In the genomic region with DNA sequence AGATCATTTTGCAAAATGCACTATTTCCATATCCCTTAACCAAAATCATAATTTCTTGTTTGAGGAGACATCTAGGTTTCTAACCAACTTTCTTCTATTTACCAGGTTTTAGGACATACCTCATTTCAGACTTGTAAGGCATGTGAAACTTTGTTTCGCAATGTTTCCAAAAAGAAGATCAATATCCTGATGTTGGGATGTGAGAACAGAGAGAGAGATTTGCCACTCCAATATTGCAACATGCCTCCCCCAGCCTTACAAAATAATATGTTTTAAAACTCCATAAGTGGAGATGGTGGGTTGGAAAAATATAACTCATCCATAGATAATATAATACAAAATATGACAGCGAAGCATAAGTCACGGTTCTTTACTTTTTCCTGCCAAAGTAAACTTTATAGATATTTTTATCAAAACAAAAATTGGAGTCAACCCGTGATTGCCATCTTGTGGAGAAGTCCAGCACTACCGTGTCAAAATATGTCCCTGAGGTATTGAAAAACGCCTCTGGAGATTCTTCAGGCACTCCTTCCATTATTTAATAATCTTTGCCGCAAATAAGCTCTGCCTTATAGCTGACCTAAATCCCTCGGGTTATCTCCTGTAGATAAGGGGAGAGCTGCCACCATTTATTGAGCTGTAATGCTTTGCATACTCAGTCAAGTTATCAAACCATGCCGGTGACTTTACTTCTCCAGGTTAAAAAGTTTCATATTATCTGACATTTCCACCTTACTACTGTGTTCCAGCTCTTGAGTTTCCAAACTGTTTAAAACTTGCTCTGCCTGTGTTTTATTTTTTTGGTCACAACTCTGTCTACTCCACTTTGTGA, we compare ENCODE assay signal across 8 cellular contexts.
DNase-seq lines count a peak whose midpoint lies in the region; ATAC-seq and TF ChIP-seq lines count a peak whose summit lies in the region.

No MANE protein-coding gene starts in this region.

- DNase-seq in GM12864 (ENCODE audit: low read depth): no peak
- peak; percentile 49 for DNase-seq in HS-5 (ENCODE audit: low read depth)
- peak; percentile 3 to 28 for DNase-seq in SJCRH30
- DNase-seq in fibroblast of villous mesenchyme (ENCODE audit: low read depth): peak; percentile 45
- DNase-seq in tibial artery: no peak
- DNase-seq in stimulated activated naive B cell treated with anti-CD40 and anti-IgM and Interleukin-4, amounts not matched to agents 10 μg/mL and 1 μg/mL and 100 μg/mL, for 72 hours: no peak
- DNase-seq in NCI-H2081 treated with DMSO at 0.1 percent for 48 hours (lab: John Stamatoyannopoulos, UW): no peak

- H3K36me3 Mint-ChIP-seq in stimulated activated naive B cell treated with anti-CD40 and anti-IgM and Interleukin-4, amounts not matched to agents 10 μg/mL and 1 μg/mL and 100 μg/mL, for 72 hours: no peaks in the 10 kb centered on the region

- no peaks in the 10 kb centered on the region for H3K4me1 ChIP-seq in SJCRH30
- peaks cover 0 to 20% (median 7%) of the 10 kb centered on the region in 4 donors for H3K4me1 ChIP-seq in tibial artery

- H3K4me3 ChIP-seq in GM12864 (ENCODE audit: low read depth, low read length) (no peak overlapping the region), SJCRH30 (no peak overlapping the region), fibroblast of villous mesenchyme (ENCODE audit: low read depth, low read length) (no peak overlapping the region), tibial artery (no peak overlapping the region)

- intact Hi-C loops in tibial artery (cut with DNase I; ENCODE audit: low total_unique reads): no loop called here

- no peak for ATAC-seq in stimulated activated naive B cell treated with anti-CD40 and anti-IgM and Interleukin-4, amounts not matched to agents 10 μg/mL and 1 μg/mL and 100 μg/mL, for 72 hours (replicated peaks)
- ATAC-seq in esophagus mucosa: no peak

- H3K9me3 ChIP-seq in SJCRH30 (replicated peaks): no peaks in the 10 kb centered on the region
- no peaks in the 10 kb centered on the region for H3K9me3 ChIP-seq in tibial artery

- H3K27me3 ChIP-seq in SJCRH30 (no peaks in the 10 kb centered on the region), tibial artery (no peaks in the 10 kb centered on the region)

- H3K36me3 ChIP-seq in SJCRH30 (no peaks in the 10 kb centered on the region), tibial artery (no peaks in the 10 kb centered on the region)

- no peaks in the 10 kb centered on the region for H3K4me1 Mint-ChIP-seq in stimulated activated naive B cell treated with anti-CD40 and anti-IgM and Interleukin-4, amounts not matched to agents 10 μg/mL and 1 μg/mL and 100 μg/mL, for 72 hours

- TF ChIP-seq CTCF in GM12864 (IDR thresholded peaks at IDR 0.05; ENCODE audit: low read depth, low read length, missing control alignments): peak; percentile 61
- TF ChIP-seq CTCF in fibroblast of villous mesenchyme (IDR thresholded peaks at IDR 0.05; ENCODE audit: insufficient read depth, low read depth, low read length): peak; percentile 73
- peak; percentile 50 to 61 for TF ChIP-seq CTCF in tibial artery (IDR thresholded peaks at IDR 0.05)

- H3K4me3 Mint-ChIP-seq in stimulated activated naive B cell treated with anti-CD40 and anti-IgM and Interleukin-4, amounts not matched to agents 10 μg/mL and 1 μg/mL and 100 μg/mL, for 72 hours: no peak overlapping the region

- peaks cover 0 to 1% of the 10 kb centered on the region in 2 donors for H3K9me3 Mint-ChIP-seq in stimulated activated naive B cell treated with anti-CD40 and anti-IgM and Interleukin-4, amounts not matched to agents 10 μg/mL and 1 μg/mL and 100 μg/mL, for 72 hours

- H3K27me3 Mint-ChIP-seq in stimulated activated naive B cell treated with anti-CD40 and anti-IgM and Interleukin-4, amounts not matched to agents 10 μg/mL and 1 μg/mL and 100 μg/mL, for 72 hours: peaks cover 0 to 5% of the 10 kb centered on the region in 2 donors

- H3K27ac ChIP-seq in SJCRH30 (no peak overlapping the region), tibial artery (peak overlapping the region in 1 of 2 donors; percentile 43)

- no peak overlapping the region for H3K27ac Mint-ChIP-seq in stimulated activated naive B cell treated with anti-CD40 and anti-IgM and Interleukin-4, amounts not matched to agents 10 μg/mL and 1 μg/mL and 100 μg/mL, for 72 hours

Comparison
In these comparisons a context has a peak if more than half of its experiments do, and no peak if none do; other contexts are left out.
1. DNase-seq: peak in HS-5 (single experiment), SJCRH30 (2 of 2) and fibroblast of villous mesenchyme (single experiment); none in GM12864 (single experiment), tibial artery (0 of 2), stimulated activated naive B cell treated with anti-CD40 and anti-IgM and Interleukin-4, amounts not matched to agents 10 μg/mL and 1 μg/mL and 100 μg/mL, for 72 hours (single experiment) and NCI-H2081 treated with DMSO at 0.1 percent for 48 hours (single experiment).
2. Peak in every context shown above with its lines, with median percentiles within 50 percentile points of each other: CTCF ChIP-seq.